Comparison of ENCODE assay signal across 1 cellular context in the genomic region with DNA sequence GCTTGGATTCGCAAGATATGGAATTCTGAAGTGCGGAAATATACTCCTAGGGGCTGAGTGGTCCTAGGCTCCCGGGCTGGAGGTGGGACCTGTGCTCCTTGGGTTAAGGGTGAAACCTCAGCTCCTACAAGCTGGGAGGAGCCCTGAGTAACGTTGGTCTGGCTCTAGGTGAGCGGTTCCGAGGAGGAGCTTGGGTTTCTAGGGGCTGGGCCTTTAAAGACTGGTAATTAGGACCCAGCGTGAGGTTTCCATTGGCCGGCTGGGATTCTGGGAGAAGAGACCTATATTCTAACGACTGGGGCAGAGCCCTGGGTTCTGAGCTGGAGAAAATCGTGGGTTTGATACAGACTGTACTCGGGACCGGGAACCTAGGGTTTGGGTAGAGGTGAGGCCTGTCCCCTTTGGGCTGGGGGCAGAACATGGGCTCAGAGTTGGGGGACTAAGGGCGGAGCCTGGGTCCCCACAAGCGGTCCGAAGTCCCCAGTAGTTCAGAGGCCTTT.
TF ChIP-seq lines count a peak whose summit lies in the region.

No MANE protein-coding gene starts in this region.

TF ChIP-seq in HCT116, 20 proteins besides CTCF, POLR2A, EP300 and RAD21 (continued from another document):
- TF ChIP-seq ELF1 (IDR thresholded peaks at IDR 0.05; ENCODE audit: borderline replicate concordance, low read depth), result no peak
- TF ChIP-seq CEBPB (IDR thresholded peaks at IDR 0.05; ENCODE audit: low read depth), result no peak
- TF ChIP-seq JUND (IDR thresholded peaks at IDR 0.05), result no peak
- no peak for TF ChIP-seq YY1 (IDR thresholded peaks at IDR 0.05; ENCODE audit: extremely low read depth, insufficient replicate concordance, low read depth, low read length)
- TF ChIP-seq FOSL1 (IDR thresholded peaks at IDR 0.05; ENCODE audit: low read depth), result no peak
- TF ChIP-seq SIN3A (IDR thresholded peaks at IDR 0.05; ENCODE audit: low read depth), result no peak
- TF ChIP-seq TCF7L2 (IDR thresholded peaks at IDR 0.05; ENCODE audit: borderline replicate concordance, extremely low read depth, insufficient read depth, insufficient read length), result no peak
- no peak for TF ChIP-seq ZFX (IDR thresholded peaks at IDR 0.05)
- TF ChIP-seq SP1 (IDR thresholded peaks at IDR 0.05; ENCODE audit: low read depth), result no peak
- no peak for TF ChIP-seq ATF3 (IDR thresholded peaks at IDR 0.05)
- no peak for TF ChIP-seq MAX (IDR thresholded peaks at IDR 0.05)
- no peak for TF ChIP-seq EZH2phosphoT487 (IDR thresholded peaks at IDR 0.05; ENCODE audit: borderline replicate concordance)
- TF ChIP-seq EZH2 (IDR thresholded peaks at IDR 0.05), result no peak
- TF ChIP-seq EGR1 (IDR thresholded peaks at IDR 0.05; ENCODE audit: low read depth), result no peak
- TF ChIP-seq, protein P1, sequence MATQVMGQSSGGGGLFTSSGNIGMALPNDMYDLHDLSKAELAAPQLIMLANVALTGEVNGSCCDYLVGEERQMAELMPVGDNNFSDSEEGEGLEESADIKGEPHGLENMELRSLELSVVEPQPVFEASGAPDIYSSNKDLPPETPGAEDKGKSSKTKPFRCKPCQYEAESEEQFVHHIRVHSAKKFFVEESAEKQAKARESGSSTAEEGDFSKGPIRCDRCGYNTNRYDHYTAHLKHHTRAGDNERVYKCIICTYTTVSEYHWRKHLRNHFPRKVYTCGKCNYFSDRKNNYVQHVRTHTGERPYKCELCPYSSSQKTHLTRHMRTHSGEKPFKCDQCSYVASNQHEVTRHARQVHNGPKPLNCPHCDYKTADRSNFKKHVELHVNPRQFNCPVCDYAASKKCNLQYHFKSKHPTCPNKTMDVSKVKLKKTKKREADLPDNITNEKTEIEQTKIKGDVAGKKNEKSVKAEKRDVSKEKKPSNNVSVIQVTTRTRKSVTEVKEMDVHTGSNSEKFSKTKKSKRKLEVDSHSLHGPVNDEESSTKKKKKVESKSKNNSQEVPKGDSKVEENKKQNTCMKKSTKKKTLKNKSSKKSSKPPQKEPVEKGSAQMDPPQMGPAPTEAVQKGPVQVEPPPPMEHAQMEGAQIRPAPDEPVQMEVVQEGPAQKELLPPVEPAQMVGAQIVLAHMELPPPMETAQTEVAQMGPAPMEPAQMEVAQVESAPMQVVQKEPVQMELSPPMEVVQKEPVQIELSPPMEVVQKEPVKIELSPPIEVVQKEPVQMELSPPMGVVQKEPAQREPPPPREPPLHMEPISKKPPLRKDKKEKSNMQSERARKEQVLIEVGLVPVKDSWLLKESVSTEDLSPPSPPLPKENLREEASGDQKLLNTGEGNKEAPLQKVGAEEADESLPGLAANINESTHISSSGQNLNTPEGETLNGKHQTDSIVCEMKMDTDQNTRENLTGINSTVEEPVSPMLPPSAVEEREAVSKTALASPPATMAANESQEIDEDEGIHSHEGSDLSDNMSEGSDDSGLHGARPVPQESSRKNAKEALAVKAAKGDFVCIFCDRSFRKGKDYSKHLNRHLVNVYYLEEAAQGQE (IDR thresholded peaks at IDR 0.05; ENCODE audit: low read depth), result no peak
